ENCODE assay signal across 1 cellular context in genomic region chr2:11465485-11466306, GRCh38.
TF ChIP-seq lines count a peak whose summit lies in the region.

Gene E2F6 (minus strand): TSS chr2:11466161. CDS start chr2:11465879, 282 bp downstream.

TF ChIP-seq in Ishikawa, 13 proteins besides CTCF, POLR2A, EP300 and RAD21 (continued from another document):
- no peak for TF ChIP-seq REST (IDR thresholded peaks at IDR 0.05; ENCODE audit: low read depth)
- TF ChIP-seq CEBPB (IDR thresholded peaks at IDR 0.05) = no peak
- TF ChIP-seq TCF12 (IDR thresholded peaks at IDR 0.05; ENCODE audit: low read depth) = peak; percentile 74
- TF ChIP-seq NFIC (IDR thresholded peaks at IDR 0.05) = peak; percentile 2; the same call in 1 of the 2 replicates
- TF ChIP-seq FOXM1 (IDR thresholded peaks at IDR 0.05; ENCODE audit: borderline replicate concordance, low read depth) = no peak
- TF ChIP-seq EGR1 (IDR thresholded peaks at IDR 0.05) = peak; percentile 91
- peak; percentile 96 for TF ChIP-seq TAF1 (IDR thresholded peaks at IDR 0.05; ENCODE audit: low read depth)
- TF ChIP-seq ZBTB7A (IDR thresholded peaks at IDR 0.05; ENCODE audit: low read depth) = peak; percentile 55; the same call in 1 of the 2 replicates
- TF ChIP-seq CREB1 (IDR thresholded peaks at IDR 0.05; ENCODE audit: low read depth) = no peak
- TF ChIP-seq MAX (IDR thresholded peaks at IDR 0.05) = peak; percentile 98
